Comparison of ENCODE assay signal across 29 cellular contexts in genomic region chr20:50676888-50677287, GRCh38. TPM values are rescaled to one million over a fixed set of nuclear protein-coding genes. Genes with fewer than 3 reads are reported as not detected.
"Had no signal": no experiment of that assay in that cellular context is flagged by ENCODE, and none has a peak within 500 bp of the region (broad histone marks: within the 10 kb centered on the region; RNA-seq: fewer than 3 reads in every experiment).

No MANE protein-coding gene starts in this region.

- H3K9me3 ChIP-seq: lower lobe of right lung, mucosa of descending colon, neutrophil, ovary, right atrium auricular region, right lobe of liver, stomach, suprapubic skin, thoracic aorta, tibial artery, upper lobe of right lung had no signal

- H3K4me3 Mint-ChIP-seq: naive thymus-derived CD4-positive, alpha-beta T cell; nephron progenitor cell; neural progenitor cell; stimulated activated naive B cell treated with anti-CD40 and anti-IgM and Interleukin-4, amounts not matched to agents 10 μg/mL and 1 μg/mL and 100 μg/mL, for 72 hours had no signal

- FAIRE-seq: keratinocyte, urothelium cell line had no signal

- H3K27ac Mint-ChIP-seq: naive thymus-derived CD4-positive, alpha-beta T cell; nephron progenitor cell; neural progenitor cell; progenitor cell of endocrine pancreas; stimulated activated naive B cell treated with anti-CD40 and anti-IgM and Interleukin-4, amounts not matched to agents 10 μg/mL and 1 μg/mL and 100 μg/mL, for 72 hours had no signal

- H2AFZ ChIP-seq: neural progenitor cell had no signal

- H3K4me2 ChIP-seq: neural progenitor cell, smooth muscle cell had no signal

- ATAC-seq: left cardiac atrium; left lobe of liver; mucosa of descending colon; naive thymus-derived CD4-positive, alpha-beta T cell; right lobe of liver; stimulated activated naive B cell treated with anti-CD40 and anti-IgM and Interleukin-4, amounts not matched to agents 10 μg/mL and 1 μg/mL and 100 μg/mL, for 72 hours; stimulated activated naive CD8-positive, alpha-beta T cell treated with anti-CD3 and anti-CD28 coated beads, Interleukin-15, Interleukin-2, amounts not matched to agents 100 U/mL and 50 U/mL, for 24 hours; upper lobe of right lung had no signal

- H3K27me3 ChIP-seq: neural progenitor cell, ovary, right atrium auricular region, right lobe of liver, stomach, suprapubic skin, upper lobe of right lung had no signal

- H3K27me3 Mint-ChIP-seq: progenitor cell of endocrine pancreas had no signal

- H3K4me3 ChIP-seq: lower lobe of right lung, mucosa of descending colon, neural progenitor cell, ovary, right atrium auricular region, right lobe of liver, smooth muscle cell, stomach, suprapubic skin, thoracic aorta, tibial artery, upper lobe of right lung had no signal

- H3K4me1 Mint-ChIP-seq: naive thymus-derived CD4-positive, alpha-beta T cell; stimulated activated naive B cell treated with anti-CD40 and anti-IgM and Interleukin-4, amounts not matched to agents 10 μg/mL and 1 μg/mL and 100 μg/mL, for 72 hours had no signal

- H3K9me3 Mint-ChIP-seq: naive thymus-derived CD4-positive, alpha-beta T cell; nephron progenitor cell; neural progenitor cell had no signal

- H3K36me3 Mint-ChIP-seq: naive thymus-derived CD4-positive, alpha-beta T cell; neural progenitor cell; stimulated activated naive B cell treated with anti-CD40 and anti-IgM and Interleukin-4, amounts not matched to agents 10 μg/mL and 1 μg/mL and 100 μg/mL, for 72 hours had no signal

- H3K36me3 ChIP-seq: lower lobe of right lung, neural progenitor cell, neutrophil, ovary, right atrium auricular region, right lobe of liver, stomach, suprapubic skin, thoracic aorta, tibial artery, upper lobe of right lung had no signal

- DNase-seq: hippocampal formation; kidney glomerular epithelial cell; left cardiac atrium; lower lobe of right lung; midbrain; mucosa of descending colon; naive thymus-derived CD4-positive, alpha-beta T cell; nephron progenitor cell; ovary; right lobe of liver; stimulated activated CD4-positive, alpha-beta T cell treated with anti-CD3 and anti-CD28 coated beads, Interleukin-1b, Interleukin-23, amount 100 ng/mL, for 48 hours; stimulated activated CD4-positive, alpha-beta T cell treated with anti-CD3 and anti-CD28 coated beads, Interleukin-2, amount 100 ng/mL, for 48 hours; stimulated activated naive B cell treated with anti-CD40 and anti-IgM and Interleukin-4, amounts not matched to agents 10 μg/mL and 1 μg/mL and 100 μg/mL, for 72 hours; stimulated activated naive CD8-positive, alpha-beta T cell treated with anti-CD3 and anti-CD28 coated beads, Interleukin-15, Interleukin-2, amounts not matched to agents 100 U/mL and 50 U/mL, for 24 hours; stomach; tibial artery; trophoblast cell; upper lobe of right lung had no signal

- H3K27ac ChIP-seq: lower lobe of right lung, neural progenitor cell, neutrophil, ovary, right atrium auricular region, suprapubic skin, thoracic aorta, tibial artery, upper lobe of right lung had no signal

- H3K4me1 ChIP-seq: lower lobe of right lung, tibial artery had no signal

- H3K9ac ChIP-seq: neural progenitor cell had no signal

RNA-seq across cellular contexts. Expression of gene RIPOR3, which starts 14.5 kb away (rescaled TPM):
- total RNA-seq: pulmonary artery endothelial cell had no signal
